Comparison of ENCODE assay signal across 1 cellular context in the genomic region with DNA sequence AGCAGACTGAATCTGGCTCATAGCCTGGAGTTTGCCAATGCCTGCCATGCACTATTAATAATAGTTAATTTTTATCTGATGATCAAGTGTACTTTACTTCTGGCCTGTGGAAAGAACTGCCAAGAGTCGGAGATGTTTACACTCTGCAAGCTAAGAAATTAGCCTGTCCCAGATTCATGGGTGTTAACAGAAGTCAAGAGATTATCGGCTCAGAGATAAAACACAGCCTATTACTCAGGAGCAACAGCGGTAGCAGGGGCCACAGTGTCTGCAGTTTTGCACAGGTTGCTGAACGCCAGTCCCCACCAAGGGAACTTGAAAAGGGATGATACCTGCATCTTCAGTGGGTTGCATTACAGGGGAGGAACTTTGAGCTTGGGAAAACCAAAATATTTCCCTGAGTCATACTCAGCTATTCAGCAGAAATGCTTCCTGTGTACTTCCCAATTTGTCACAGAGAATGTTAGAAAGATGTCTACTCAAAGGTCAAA.
TF ChIP-seq lines count a peak whose summit lies in the region.

No MANE protein-coding gene starts in this region.

TF ChIP-seq in HepG2, 621 proteins besides CTCF, POLR2A, EP300 and RAD21 (continued from another document):
- TF ChIP-seq NCOA1 (CRISPR knock-in tag; IDR thresholded peaks at IDR 0.05) (no peak), CHD4 (IDR thresholded peaks at IDR 0.05; ENCODE audit: borderline replicate concordance, low read length) (0 out of 2 replicates have a peak, but pooled peaks have one; percentile 11), ZNF749 (CRISPR knock-in tag; IDR thresholded peaks at IDR 0.05; ENCODE audit: borderline replicate concordance) (no peak), ZNF878 (CRISPR knock-in tag; IDR thresholded peaks at IDR 0.05) (0 out of 2 replicates have a peak, but pooled peaks have one; percentile 30), TEAD3 (CRISPR knock-in tag; optimal IDR thresholded peaks at IDR 0.05; ENCODE audit: borderline replicate concordance) (peak; percentile 84), REXO4 (CRISPR knock-in tag; IDR thresholded peaks at IDR 0.05; ENCODE audit: borderline replicate concordance) (no peak), ZNF761 (CRISPR knock-in tag; conservative IDR thresholded peaks at IDR 0.05) (no peak), ZNF530 (CRISPR knock-in tag; IDR thresholded peaks at IDR 0.05; ENCODE audit: low read depth) (no peak), SCMH1 (CRISPR knock-in tag; IDR thresholded peaks at IDR 0.05; ENCODE audit: borderline replicate concordance) (no peak), KDM1A (CRISPR knock-in tag; IDR thresholded peaks at IDR 0.05) (0 out of 2 replicates have a peak, but pooled peaks have one; percentile 14), NFIC (IDR thresholded peaks at IDR 0.05; ENCODE audit: low read length) (0 out of 2 replicates have a peak, but pooled peaks have one; percentile 26), HNRNPH1 (optimal IDR thresholded peaks at IDR 0.05; ENCODE audit: low read depth, low read length) (no peak), ZSCAN25 (CRISPR knock-in tag; IDR thresholded peaks at IDR 0.05) (no peak), ETV5 (CRISPR knock-in tag; IDR thresholded peaks at IDR 0.05; ENCODE audit: borderline replicate concordance) (peak; percentile 33; the same call in 1 of the 2 replicates), NFYC (CRISPR knock-in tag; IDR thresholded peaks at IDR 0.05) (no peak), ZNF607 (CRISPR knock-in tag; IDR thresholded peaks at IDR 0.05; ENCODE audit: borderline replicate concordance) (no peak), MYPOP (CRISPR knock-in tag; IDR thresholded peaks at IDR 0.05) (no peak), ZFP41 (CRISPR knock-in tag; IDR thresholded peaks at IDR 0.05; ENCODE audit: borderline replicate concordance) (no peak), FIP1L1 (IDR thresholded peaks at IDR 0.05; ENCODE audit: borderline replicate concordance, insufficient read depth, low read depth, low read length) (no peak), GATAD2A (CRISPR knock-in tag; IDR thresholded peaks at IDR 0.05) (peak; percentile 43; the same call in 1 of the 2 replicates), KLF15 (CRISPR knock-in tag; IDR thresholded peaks at IDR 0.05; ENCODE audit: borderline replicate concordance) (no peak), ZNF121 (CRISPR knock-in tag; IDR thresholded peaks at IDR 0.05) (no peak), ZNF543 (CRISPR knock-in tag; IDR thresholded peaks at IDR 0.05) (no peak), RERE (CRISPR knock-in tag; IDR thresholded peaks at IDR 0.05; ENCODE audit: low read depth) (peak; percentile 34; the same call in 1 of the 2 replicates), SOX13 (IDR thresholded peaks at IDR 0.05) (no peak), SOX13 (CRISPR knock-in tag; conservative IDR thresholded peaks at IDR 0.05 in 1 of 2, IDR thresholded peaks at IDR 0.05 in 1 of 2) (0 out of 4 replicates have a peak, but pooled peaks of 1 of the 2 experiments have one; percentile 15), ZNF670 (CRISPR knock-in tag; IDR thresholded peaks at IDR 0.05; ENCODE audit: borderline replicate concordance) (no peak), ZNF850 (CRISPR knock-in tag; conservative IDR thresholded peaks at IDR 0.05) (no peak), CREB3 (CRISPR knock-in tag; IDR thresholded peaks at IDR 0.05) (no peak), SIN3A (IDR thresholded peaks at IDR 0.05; ENCODE audit: borderline replicate concordance, low read depth, low read length) (0 out of 2 replicates have a peak, but pooled peaks have one; percentile 25), SKI (IDR thresholded peaks at IDR 0.05; ENCODE audit: partially characterized antibody) (no peak), ZNF546 (CRISPR knock-in tag; conservative IDR thresholded peaks at IDR 0.05) (no peak), NR1H2 (CRISPR knock-in tag; IDR thresholded peaks at IDR 0.05; ENCODE audit: borderline replicate concordance, low read depth) (no peak), ZNF772 (CRISPR knock-in tag; IDR thresholded peaks at IDR 0.05) (no peak)
- TF ChIP-seq, protein P1, sequence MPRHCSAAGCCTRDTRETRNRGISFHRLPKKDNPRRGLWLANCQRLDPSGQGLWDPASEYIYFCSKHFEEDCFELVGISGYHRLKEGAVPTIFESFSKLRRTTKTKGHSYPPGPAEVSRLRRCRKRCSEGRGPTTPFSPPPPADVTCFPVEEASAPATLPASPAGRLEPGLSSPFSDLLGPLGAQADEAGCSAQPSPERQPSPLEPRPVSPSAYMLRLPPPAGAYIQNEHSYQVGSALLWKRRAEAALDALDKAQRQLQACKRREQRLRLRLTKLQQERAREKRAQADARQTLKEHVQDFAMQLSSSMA (CRISPR knock-in tag; IDR thresholded peaks at IDR 0.05): no peak
- TF ChIP-seq, protein P2, sequence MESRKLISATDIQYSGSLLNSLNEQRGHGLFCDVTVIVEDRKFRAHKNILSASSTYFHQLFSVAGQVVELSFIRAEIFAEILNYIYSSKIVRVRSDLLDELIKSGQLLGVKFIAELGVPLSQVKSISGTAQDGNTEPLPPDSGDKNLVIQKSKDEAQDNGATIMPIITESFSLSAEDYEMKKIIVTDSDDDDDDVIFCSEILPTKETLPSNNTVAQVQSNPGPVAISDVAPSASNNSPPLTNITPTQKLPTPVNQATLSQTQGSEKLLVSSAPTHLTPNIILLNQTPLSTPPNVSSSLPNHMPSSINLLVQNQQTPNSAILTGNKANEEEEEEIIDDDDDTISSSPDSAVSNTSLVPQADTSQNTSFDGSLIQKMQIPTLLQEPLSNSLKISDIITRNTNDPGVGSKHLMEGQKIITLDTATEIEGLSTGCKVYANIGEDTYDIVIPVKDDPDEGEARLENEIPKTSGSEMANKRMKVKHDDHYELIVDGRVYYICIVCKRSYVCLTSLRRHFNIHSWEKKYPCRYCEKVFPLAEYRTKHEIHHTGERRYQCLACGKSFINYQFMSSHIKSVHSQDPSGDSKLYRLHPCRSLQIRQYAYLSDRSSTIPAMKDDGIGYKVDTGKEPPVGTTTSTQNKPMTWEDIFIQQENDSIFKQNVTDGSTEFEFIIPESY (CRISPR knock-in tag; IDR thresholded peaks at IDR 0.05): no peak
- TF ChIP-seq, protein P3, sequence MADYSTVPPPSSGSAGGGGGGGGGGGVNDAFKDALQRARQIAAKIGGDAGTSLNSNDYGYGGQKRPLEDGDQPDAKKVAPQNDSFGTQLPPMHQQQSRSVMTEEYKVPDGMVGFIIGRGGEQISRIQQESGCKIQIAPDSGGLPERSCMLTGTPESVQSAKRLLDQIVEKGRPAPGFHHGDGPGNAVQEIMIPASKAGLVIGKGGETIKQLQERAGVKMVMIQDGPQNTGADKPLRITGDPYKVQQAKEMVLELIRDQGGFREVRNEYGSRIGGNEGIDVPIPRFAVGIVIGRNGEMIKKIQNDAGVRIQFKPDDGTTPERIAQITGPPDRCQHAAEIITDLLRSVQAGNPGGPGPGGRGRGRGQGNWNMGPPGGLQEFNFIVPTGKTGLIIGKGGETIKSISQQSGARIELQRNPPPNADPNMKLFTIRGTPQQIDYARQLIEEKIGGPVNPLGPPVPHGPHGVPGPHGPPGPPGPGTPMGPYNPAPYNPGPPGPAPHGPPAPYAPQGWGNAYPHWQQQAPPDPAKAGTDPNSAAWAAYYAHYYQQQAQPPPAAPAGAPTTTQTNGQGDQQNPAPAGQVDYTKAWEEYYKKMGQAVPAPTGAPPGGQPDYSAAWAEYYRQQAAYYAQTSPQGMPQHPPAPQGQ (CRISPR knock-in tag; IDR thresholded peaks at IDR 0.05; ENCODE audit: borderline replicate concordance): no peak
- TF ChIP-seq, protein P4, sequence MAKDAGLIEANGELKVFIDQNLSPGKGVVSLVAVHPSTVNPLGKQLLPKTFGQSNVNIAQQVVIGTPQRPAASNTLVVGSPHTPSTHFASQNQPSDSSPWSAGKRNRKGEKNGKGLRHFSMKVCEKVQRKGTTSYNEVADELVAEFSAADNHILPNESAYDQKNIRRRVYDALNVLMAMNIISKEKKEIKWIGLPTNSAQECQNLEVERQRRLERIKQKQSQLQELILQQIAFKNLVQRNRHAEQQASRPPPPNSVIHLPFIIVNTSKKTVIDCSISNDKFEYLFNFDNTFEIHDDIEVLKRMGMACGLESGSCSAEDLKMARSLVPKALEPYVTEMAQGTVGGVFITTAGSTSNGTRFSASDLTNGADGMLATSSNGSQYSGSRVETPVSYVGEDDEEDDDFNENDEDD (CRISPR knock-in tag; IDR thresholded peaks at IDR 0.05; ENCODE audit: borderline replicate concordance): no peak
- TF ChIP-seq, protein P5, sequence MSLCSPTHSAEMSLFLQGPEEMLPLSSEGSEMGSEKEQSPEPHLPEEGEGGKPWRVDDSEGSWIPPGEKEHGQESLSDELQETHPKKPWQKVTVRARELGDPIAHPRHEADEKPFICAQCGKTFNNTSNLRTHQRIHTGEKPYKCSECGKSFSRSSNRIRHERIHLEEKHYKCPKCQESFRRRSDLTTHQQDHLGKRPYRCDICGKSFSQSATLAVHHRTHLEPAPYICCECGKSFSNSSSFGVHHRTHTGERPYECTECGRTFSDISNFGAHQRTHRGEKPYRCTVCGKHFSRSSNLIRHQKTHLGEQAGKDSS (CRISPR knock-in tag; IDR thresholded peaks at IDR 0.05; ENCODE audit: borderline replicate concordance, low read depth): no peak
